Comparison of ENCODE assay signal across 16 cellular contexts in the genomic region with DNA sequence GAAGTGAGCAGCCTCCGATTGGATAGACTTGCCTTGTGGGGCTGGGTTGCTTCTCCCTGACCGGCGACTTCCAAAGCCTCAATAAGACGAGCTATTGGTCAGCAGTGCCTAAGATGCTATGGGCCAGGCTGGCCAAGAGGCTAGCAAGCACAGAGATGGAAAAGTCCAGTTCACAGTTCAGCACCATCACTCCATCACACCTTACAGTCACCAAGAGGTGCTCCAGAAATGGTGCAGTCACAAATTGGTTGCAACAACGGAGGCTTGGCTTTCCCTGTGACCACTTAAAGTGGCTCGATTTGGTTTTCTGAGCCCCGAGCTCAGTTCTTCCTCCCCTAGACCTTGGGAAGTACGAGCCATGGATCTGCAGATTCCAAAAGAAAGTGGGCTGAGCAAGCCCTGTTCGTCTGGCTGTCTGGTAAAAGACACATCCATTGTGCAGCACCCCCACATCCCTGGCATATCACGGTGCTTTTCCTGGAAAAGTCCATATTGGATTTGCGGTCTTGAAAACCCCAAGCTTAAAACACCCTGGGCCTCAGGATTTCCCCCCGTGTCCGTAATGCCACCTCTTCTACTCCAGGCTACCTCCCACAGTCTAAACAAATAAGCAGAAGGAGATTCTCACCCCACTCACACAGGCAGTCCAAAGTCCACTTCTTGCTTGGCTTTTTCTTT. TPM values are rescaled to one million over a fixed set of nuclear protein-coding genes. Genes with fewer than 3 reads are reported as not detected.
A peak's percentile ranks its signal among the peaks of the same experiment; 100 is the strongest.
DNase-seq lines count a peak whose midpoint lies in the region; ATAC-seq, FAIRE-seq and TF ChIP-seq lines count a peak whose summit lies in the region.
"Had no signal": no experiment of that assay in that cellular context is flagged by ENCODE, and none has a peak within 500 bp of the region (broad histone marks: within the 10 kb centered on the region; RNA-seq: fewer than 3 reads in every experiment).

No MANE protein-coding gene starts in this region.

- TF ChIP-seq CTCF in GM12878 (IDR thresholded peaks at IDR 0.05 in 2 of 3, conservative IDR thresholded peaks at IDR 0.05 in 1 of 3; ENCODE audit: control insufficient read depth in 2 of 3, extremely low read depth in 1 of 3, insufficient read depth in 1 of 3, low read depth in 3 of 3, low read length in 3 of 3): no peak
- no peak for TF ChIP-seq CTCF in mammary epithelial cell (conservative IDR thresholded peaks at IDR 0.05 in 1 of 2, IDR thresholded peaks at IDR 0.05 in 1 of 2; ENCODE audit: extremely low read depth in 1 of 2, insufficient read depth in 1 of 2, low read depth in 1 of 2, low read length in 2 of 2)
- no peak for TF ChIP-seq CTCF in left ventricle myocardium inferior (IDR thresholded peaks at IDR 0.05; ENCODE audit: borderline replicate concordance)

- no peak for FAIRE-seq in GM12878 (lab: Jason Lieb, UNC)
- FAIRE-seq: pancreas had no signal

- RAD21 ChIA-PET in GM12878 (lab: Charles Lee; ENCODE audit: unreplicated experiment): interaction anchor here (1.0 to 10.9 kb wide), 15 partner anchors 19 to 215 kb away, joined by 3 to 194 read pairs (median 8); partner anchors contain the start of genes CD48 and SLAMF7

- no peaks in the 10 kb centered on the region for H3K27me3 ChIP-seq in CD8-positive, alpha-beta memory T cell (ENCODE audit: insufficient read depth, low read length, poor library complexity, severe bottlenecking)
- H3K27me3 ChIP-seq in GM12878 (replicated peaks in 1 of 2; ENCODE audit: control insufficient read depth in 2 of 2, insufficient read depth in 2 of 2, low read length in 1 of 2) (no peaks in the 10 kb centered on the region), mammary epithelial cell (ENCODE audit: insufficient read depth, low read length) (no peaks in the 10 kb centered on the region), left ventricle myocardium inferior (ENCODE audit: low read depth) (peaks cover 8% of the 10 kb centered on the region)
- H3K27me3 ChIP-seq: ascending aorta, pancreas had no signal

- H3K9ac ChIP-seq in GM12878 (ENCODE audit: control insufficient read depth, insufficient read depth, low read length): peak overlapping the region; percentile 99
- H3K9ac ChIP-seq in mammary epithelial cell (ENCODE audit: insufficient read depth, low read length): no peak overlapping the region

- no peaks in the 10 kb centered on the region for H3K36me3 ChIP-seq in CD8-positive, alpha-beta memory T cell (ENCODE audit: insufficient read depth, low read length)
- H3K36me3 ChIP-seq in GM12878 (ENCODE audit: control insufficient read depth in 2 of 2, insufficient read depth in 2 of 2, low read length in 1 of 2): peaks cover 0 to 17% of the 10 kb centered on the region in 2 experiments; a peak in 2 of 4 replicates
- no peaks in the 10 kb centered on the region for H3K36me3 ChIP-seq in mammary epithelial cell (ENCODE audit: insufficient read depth, low read length)
- no peaks in the 10 kb centered on the region for H3K36me3 ChIP-seq in left ventricle myocardium inferior
- H3K36me3 ChIP-seq: ascending aorta, pancreas had no signal

- H3K4me3 ChIP-seq in CD8-positive, alpha-beta memory T cell (ENCODE audit: low read length): peak overlapping the region; percentile 86
- peak overlapping the region; percentile 95 for H3K4me3 ChIP-seq in GM12878
- H3K4me3 ChIP-seq in mammary epithelial cell (replicated peaks in 1 of 3; ENCODE audit: insufficient read depth in 1 of 3, low read depth in 2 of 3, low read length in 3 of 3): no peak overlapping the region
- H3K4me3 ChIP-seq in left ventricle myocardium inferior: no peak overlapping the region
- H3K4me3 ChIP-seq: ascending aorta, pancreas had no signal

- CTCF ChIA-PET in CD8-positive, alpha-beta memory T cell (lab: Charles Lee): interaction anchor here (0.9 to 3.3 kb wide), 11 partner anchors 11 to 38 kb away, joined by 3 to 15 read pairs (median 5); no protein-coding TSS in a partner anchor
- CTCF ChIA-PET in GM12878 (lab: Yijun Ruan, JAX): interaction anchor here (0.7 to 3.7 kb wide), 13 partner anchors 15 to 375 kb away, joined by 3 to 50 read pairs (median 4); partner anchors contain the start of genes CD48 and F11R
- CTCF ChIA-PET in mammary epithelial cell (lab: Charles Lee; ENCODE audit: low non-redundant PET): no interaction called here

- 1% methylated on average over 13 of the region's 13 CpGs for WGBS in GM12878 (ENCODE audit: insufficient coverage, insufficient replicate concordance, low lambda C conversion rate, missing lambda C conversion rate)
- 53% methylated on average over 9 of the region's 13 CpGs for WGBS in mammary epithelial cell (ENCODE audit: low coverage, missing lambda C conversion rate)

- POLR2A ChIA-PET in CD8-positive, alpha-beta memory T cell (lab: Charles Lee): interaction anchor here (1.0 to 1.1 kb wide), 2 partner anchors 9 to 16 kb away, joined by 3 read pairs; no protein-coding TSS in a partner anchor
- POLR2A ChIA-PET in GM12878 (lab: Charles Lee): interaction anchor here (0.8 to 7.6 kb wide), 16 partner anchors 9 to 97 kb away, joined by 3 to 68 read pairs (median 8); partner anchors contain the start of gene CD48

- peaks cover 100% of the 10 kb centered on the region for H3K79me2 ChIP-seq in GM12878 (ENCODE audit: control insufficient read depth, insufficient read depth, low read length)
- no peaks in the 10 kb centered on the region for H3K79me2 ChIP-seq in mammary epithelial cell (ENCODE audit: insufficient read depth, low read length)

- H3K36me3 Mint-ChIP-seq in CD8-positive, alpha-beta memory T cell: peaks cover 14 to 33% (median 22%) of the 10 kb centered on the region in 3 donors
- H3K36me3 Mint-ChIP-seq in natural killer cell treated with Interleukin-12 subunit alpha and Interleukin-12 subunit beta and Interleukin-15 and Interleukin-18, amount 100 ng/mL, for 72 hours: peaks cover 11% of the 10 kb centered on the region

- H3K4me2 ChIP-seq in GM12878 (ENCODE audit: control insufficient read depth, insufficient read depth) (peak overlapping the region; percentile 96), mammary epithelial cell (ENCODE audit: insufficient read depth, low read depth, low read length) (no peak overlapping the region)

- TF ChIP-seq POLR2A in GM19193 (IDR thresholded peaks at IDR 0.05; ENCODE audit: extremely low read depth, insufficient read depth, insufficient read length): peak; percentile 48
- peak; percentile 62; the same call in 1 of the 2 replicates for TF ChIP-seq POLR2A in GM12878 (IDR thresholded peaks at IDR 0.05; ENCODE audit: low read depth, low read length)

- H3K9me3 ChIP-seq in CD8-positive, alpha-beta memory T cell (ENCODE audit: low read length): no peaks in the 10 kb centered on the region
- H3K9me3 ChIP-seq in GM12878 (replicated peaks; ENCODE audit: control insufficient read depth, insufficient read depth, low read length) (no peaks in the 10 kb centered on the region; the same call in 2 of the 3 replicates), mammary epithelial cell (replicated peaks; ENCODE audit: insufficient read depth, low read length) (no peaks in the 10 kb centered on the region), left ventricle myocardium inferior (replicated peaks) (no peaks in the 10 kb centered on the region)
- H3K9me3 ChIP-seq: ascending aorta, pancreas had no signal

- dilution Hi-C loops in mammary epithelial cell (cut with HindIII; ENCODE audit: low sequenced_read_pairs): no loop called here

- no peak for TF ChIP-seq RAD21 in GM12878 (IDR thresholded peaks at IDR 0.05; ENCODE audit: insufficient read depth, low read depth, low read length)

- no peak for TF ChIP-seq EP300 in GM12878 (IDR thresholded peaks at IDR 0.05; ENCODE audit: borderline replicate concordance in 1 of 2, control insufficient read depth in 1 of 2, low read depth in 2 of 2, low read length in 2 of 2)

- peaks cover 66 to 86% (median 75%) of the 10 kb centered on the region in 3 donors for H3K4me1 Mint-ChIP-seq in CD8-positive, alpha-beta memory T cell
- peaks cover 53 to 56% of the 10 kb centered on the region in 2 donors for H3K4me1 Mint-ChIP-seq in natural killer cell treated with Interleukin-12 subunit alpha and Interleukin-12 subunit beta and Interleukin-15 and Interleukin-18, amount 100 ng/mL, for 72 hours (ENCODE audit: low read depth in 2 of 2)

- ATAC-seq in GM12878: peak; percentile 15
- ATAC-seq in natural killer cell treated with Interleukin-12 subunit alpha and Interleukin-12 subunit beta and Interleukin-15 and Interleukin-18, amount 100 ng/mL, for 72 hours: no peak
- no peak for ATAC-seq in HG03025 (IDR thresholded peaks at IDR 0.05; ENCODE audit: low FRiP score, unreplicated experiment)

- H3K4me3 Mint-ChIP-seq in CD8-positive, alpha-beta memory T cell: peak overlapping the region; percentile 94 to 100 (median 99)
- peak overlapping the region; percentile 87 for H3K4me3 Mint-ChIP-seq in natural killer cell treated with Interleukin-12 subunit alpha and Interleukin-12 subunit beta and Interleukin-15 and Interleukin-18, amount 100 ng/mL, for 72 hours

- SMC1A ChIA-PET in GM12878 (lab: Charles Lee; ENCODE audit: uncharacterized antibody, unreplicated experiment): interaction anchor here (0.5 to 12.3 kb wide), 18 partner anchors 9 to 328 kb away, joined by 3 to 259 read pairs (median 7); partner anchors contain the start of genes CD48 and SLAMF7

- no TSS peak for BruUV-seq in GM12878 (replicated peaks; lab: Mats Ljungman, UMichigan)
- BruUV-seq in mammary epithelial cell (replicated peaks; lab: Mats Ljungman, UMichigan): no TSS peak

- H3K4me1 ChIP-seq in CD8-positive, alpha-beta memory T cell (ENCODE audit: insufficient read depth, low read length): peaks cover 59% of the 10 kb centered on the region
- H3K4me1 ChIP-seq in GM12878 (ENCODE audit: control insufficient read depth, insufficient read depth, low read length) (peaks cover 15% of the 10 kb centered on the region; the same call in 1 of the 2 replicates), mammary epithelial cell (ENCODE audit: insufficient read depth, low read length) (no peaks in the 10 kb centered on the region), left ventricle myocardium inferior (peaks cover 10% of the 10 kb centered on the region)
- H3K4me1 ChIP-seq: ascending aorta had no signal

- no peaks in the 10 kb centered on the region for H4K20me1 ChIP-seq in GM12878 (ENCODE audit: control insufficient read depth, insufficient read depth)
- H4K20me1 ChIP-seq in mammary epithelial cell (ENCODE audit: insufficient read depth, low read length): no peaks in the 10 kb centered on the region

- no peak for DNase-seq in CD8-positive, alpha-beta memory T cell
- DNase-seq in GM12878 (ENCODE audit: low read depth, low spot score) (no peak), mammary epithelial cell (no peak), left ventricle myocardium inferior (no peak), cardiac septum (ENCODE audit: low spot score) (no peak)
- no peak for DNase-seq in natural killer cell treated with Interleukin-12 subunit alpha and Interleukin-12 subunit beta and Interleukin-15 and Interleukin-18, amount 100 ng/mL, for 72 hours (ENCODE audit: low spot score)
- DNase-seq: COR-L47; effector CD4-positive, alpha-beta T cell; glutamatergic neuron; NCI-H1694; pancreas; stimulated activated naive CD4-positive, alpha-beta T cell treated with Interleukin-2 at 50 U/mL for 16 hours had no signal

- H3K27ac Mint-ChIP-seq in CD8-positive, alpha-beta memory T cell: peak overlapping the region; percentile 87 to 99 (median 97)
- peak overlapping the region; percentile 83 to 95 for H3K27ac Mint-ChIP-seq in natural killer cell treated with Interleukin-12 subunit alpha and Interleukin-12 subunit beta and Interleukin-15 and Interleukin-18, amount 100 ng/mL, for 72 hours

- in situ Hi-C loops in GM12878 (cut with MboI) (no loop called here), mammary epithelial cell (cut with MboI; ENCODE audit: low sequenced_read_pairs in 2 of 2) (no loop called here)

- no peaks in the 10 kb centered on the region for H3K27me3 Mint-ChIP-seq in CD8-positive, alpha-beta memory T cell
- no peaks in the 10 kb centered on the region for H3K27me3 Mint-ChIP-seq in natural killer cell treated with Interleukin-12 subunit alpha and Interleukin-12 subunit beta and Interleukin-15 and Interleukin-18, amount 100 ng/mL, for 72 hours

- H2AFZ ChIP-seq in GM12878 (ENCODE audit: control insufficient read depth, low read depth, low read length): no peak overlapping the region
- no peak overlapping the region for H2AFZ ChIP-seq in mammary epithelial cell (ENCODE audit: low read depth, low read length)

- H3K27ac ChIP-seq in CD8-positive, alpha-beta memory T cell (ENCODE audit: low read depth, low read length): peak overlapping the region; percentile 68
- H3K27ac ChIP-seq in GM12878 (ENCODE audit: control insufficient read depth, insufficient read depth): peak overlapping the region; percentile 95
- H3K27ac ChIP-seq in mammary epithelial cell (ENCODE audit: insufficient read depth, low read depth, low read length): no peak overlapping the region
- H3K27ac ChIP-seq in left ventricle myocardium inferior (replicated peaks): no peak overlapping the region
- H3K27ac ChIP-seq: ascending aorta, pancreas had no signal

- H3K9me3 Mint-ChIP-seq in CD8-positive, alpha-beta memory T cell: no peaks in the 10 kb centered on the region
- H3K9me3 Mint-ChIP-seq in natural killer cell treated with Interleukin-12 subunit alpha and Interleukin-12 subunit beta and Interleukin-15 and Interleukin-18, amount 100 ng/mL, for 72 hours: no peaks in the 10 kb centered on the region

- intact Hi-C loops in GM12878 (cut with micrococcal nuclease; ENCODE audit: unreplicated experiment): loop anchor here (2.0 to 5.0 kb wide), 3 partner anchors 19 to 62 kb away; no protein-coding TSS in a partner anchor
- intact Hi-C loops in mammary epithelial cell (cut with micrococcal nuclease): no loop called here
- intact Hi-C loops in left ventricle myocardium inferior (cut with micrococcal nuclease): no loop called here
- intact Hi-C loops in cardiac septum (cut with DNase I): no loop called here

RNA-seq across cellular contexts. Expression of gene SLAMF1, which starts 1.3 kb away (rescaled TPM):
- 10 to 100 TPM; 74.0 to 75.0 TPM for total RNA-seq in CD8-positive, alpha-beta memory T cell
- polyA plus RNA-seq in CD8-positive, alpha-beta memory T cell: 48.5 TPM
- 1,111 and 1,167 TPM in 2 replicates for total RNA-seq in GM12878 (2013; cell fraction: nucleolus; rRNA removed)
- total RNA-seq in GM12878 (2014; rRNA removed) (121 and 136 TPM in 2 replicates), GM12878 (2014; rRNA removed; fragmentation: Illumina TruSeq; extraction: Trizol) (134 and 145 TPM in 2 replicates), GM12878 (2021) (125 and 140 TPM in 2 replicates), mammary epithelial cell (not detected), left ventricle myocardium inferior (not detected), cardiac septum (1.0 TPM)
- polyA plus RNA-seq in GM12878 (2011; ENCODE audit: low read depth): 41.2 TPM
- polyA plus RNA-seq in GM12878 (2011; rRNA removed) (260 and 289 TPM in 2 replicates), GM12878 (2014; fragmentation: Illumina TruSeq; extraction: Trizol) (134 and 155 TPM in 2 replicates), GM12878 (2014; fragmentation: Nextera tagmentation; extraction: Ambion mirVana) (100 to 1,000 TPM; 128 to 145 TPM), GM12878 (2014; rRNA removed) (154 and 204 TPM in 2 replicates), GM12878 (2016; fragmentation: Nextera tagmentation; extraction: Ambion mirVana) (10 to 100 TPM; 87.3 to 89.7 TPM), mammary epithelial cell (not detected)
- polyA plus RNA-seq in GM12878 (2011; cell fraction: cytosol; rRNA removed): 194 and 205 TPM in 2 replicates
- polyA plus RNA-seq in GM12878 (2011; cell fraction: nucleus; rRNA removed): 385 and 567 TPM in 2 replicates
- 73.7 and 121 TPM in 2 replicates for polyA plus RNA-seq in GM12878 (2012)
- polyA minus RNA-seq in GM12878 (2011; rRNA and poly(A)+ RNA removed): 378 and 409 TPM in 2 replicates
- polyA minus RNA-seq in GM12878 (2011; cell fraction: cytosol; rRNA and poly(A)+ RNA removed): 105 and 108 TPM in 2 replicates
- polyA minus RNA-seq in GM12878 (2011; cell fraction: nucleus; rRNA and poly(A)+ RNA removed): 309 and 389 TPM in 2 replicates
- 10 to 100 TPM; 52.1 to 86.2 TPM for total RNA-seq in natural killer cell treated with Interleukin-12 subunit alpha and Interleukin-12 subunit beta and Interleukin-15 and Interleukin-18, amount 100 ng/mL, for 72 hours
- polyA minus RNA-seq in mammary epithelial cell: not detected
- total RNA-seq: ascending aorta, SK-MEL-5 had no signal

Comparison
In these comparisons a context has a peak if more than half of its experiments do, and no peak if none do; other contexts are left out.
1. H3K27ac ChIP-seq: peak in CD8-positive, alpha-beta memory T cell (single experiment) and GM12878 (single experiment); none in mammary epithelial cell (single experiment) and left ventricle myocardium inferior (single experiment).
2. H3K4me3 ChIP-seq: peak in CD8-positive, alpha-beta memory T cell (single experiment) and GM12878 (single experiment); none in mammary epithelial cell (0 of 3) and left ventricle myocardium inferior (single experiment).
3. RNA of gene SLAMF1, which starts 1.3 kb away (total RNA-seq): 121 to 1,167 TPM in GM12878, 52.1 to 86.2 TPM in natural killer cell treated with Interleukin-12 subunit alpha and Interleukin-12 subunit beta and Interleukin-15 and Interleukin-18, amount 100 ng/mL, for 72 hours and 74.0 to 75.0 TPM in CD8-positive, alpha-beta memory T cell; 1.0 TPM in cardiac septum (single experiment), not detected in left ventricle myocardium inferior (single experiment) and not detected in mammary epithelial cell; every median in the first group is over 10 times any median in the second.